ENCODE assay signal across 24 cellular contexts in the genomic region with DNA sequence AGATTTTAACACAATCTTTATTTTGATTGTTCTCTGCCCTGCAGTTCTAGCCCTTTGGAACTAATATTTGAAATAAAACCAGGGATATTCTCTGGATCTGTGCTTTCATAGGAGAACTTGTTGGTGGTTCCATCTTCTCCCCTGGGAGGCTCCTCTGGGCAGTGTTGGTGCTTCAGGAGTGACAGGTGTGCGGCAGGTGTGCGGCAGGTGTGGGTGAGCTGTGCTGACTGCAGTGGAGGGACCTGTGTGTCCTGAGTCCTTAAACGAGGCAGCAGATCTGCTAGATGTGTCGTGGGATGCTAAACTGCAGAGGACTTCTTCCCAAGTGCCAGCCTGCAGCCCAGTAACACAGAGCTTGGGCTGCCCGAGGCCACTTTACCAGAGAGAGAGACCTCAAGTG.
DNase-seq lines count a peak whose midpoint lies in the region; ATAC-seq and TF ChIP-seq lines count a peak whose summit lies in the region.
"Had no signal": no experiment of that assay in that cellular context is flagged by ENCODE, and none has a peak within 500 bp of the region (broad histone marks: within the 10 kb centered on the region; RNA-seq: fewer than 3 reads in every experiment).

No MANE protein-coding gene starts in this region.

- no peaks in the 10 kb centered on the region for H3K9me3 Mint-ChIP-seq in progenitor cell of endocrine pancreas (ENCODE audit: low read depth)
- peaks cover 10% of the 10 kb centered on the region for H3K9me3 Mint-ChIP-seq in Caco-2 (ENCODE audit: unreplicated experiment)
- H3K9me3 Mint-ChIP-seq: activated CD8-positive, alpha-beta T cell treated with anti-CD3 and anti-CD28 coated beads for 36 hours; dendritic cell treated with granulocyte-macrophage colony-stimulating factor and Interleukin-4, amounts not matched to agents 40 ng/mL and 50 ng/mL, for 4 days; neural crest cell had no signal

- no TSS peak for BruUV-seq in Caco-2 (replicated peaks; lab: Mats Ljungman, UMichigan)

- ATAC-seq in GM21737 (IDR thresholded peaks at IDR 0.05; ENCODE audit: unreplicated experiment), result no peak
- ATAC-seq: A549; activated CD8-positive, alpha-beta T cell treated with anti-CD3 and anti-CD28 coated beads for 36 hours; HCT116; stimulated activated naive CD8-positive, alpha-beta T cell treated with anti-CD3 and anti-CD28 coated beads, Interleukin-15, Interleukin-2, amounts not matched to agents 100 U/mL and 50 U/mL, for 24 hours had no signal

- CTCF ChIA-PET in Caco-2 (lab: Charles Lee), result interaction anchor here (0.9 kb wide), 1 partner anchor 22 kb away, joined by 3 read pairs; no protein-coding TSS in a partner anchor

- H2AFZ ChIP-seq in osteoblast (ENCODE audit: low read length), result peak overlapping the region; percentile 41

- H4K20me1 ChIP-seq in osteoblast (ENCODE audit: insufficient read depth, low read length), result no peaks in the 10 kb centered on the region

- no peaks in the 10 kb centered on the region for H3K36me3 ChIP-seq in osteoblast (ENCODE audit: insufficient read depth, low read length)
- no peaks in the 10 kb centered on the region for H3K36me3 ChIP-seq in Caco-2 (ENCODE audit: control insufficient read depth, insufficient read depth, low read length)
- H3K36me3 ChIP-seq: BE2C, prostate gland, vagina had no signal

- no peak overlapping the region for H3K4me2 ChIP-seq in osteoblast (ENCODE audit: insufficient read depth, low read length)

- peaks cover 4% of the 10 kb centered on the region for H3K27me3 Mint-ChIP-seq in progenitor cell of endocrine pancreas
- no peaks in the 10 kb centered on the region for H3K27me3 Mint-ChIP-seq in Caco-2 (ENCODE audit: insufficient read depth, unreplicated experiment)

- TF ChIP-seq CTCF in osteoblast (IDR thresholded peaks at IDR 0.05; ENCODE audit: extremely low read depth, low read depth, low read length), result no peak
- no peak for TF ChIP-seq CTCF in progenitor cell of endocrine pancreas (IDR thresholded peaks at IDR 0.05; ENCODE audit: unreplicated experiment)
- TF ChIP-seq CTCF in Caco-2 (IDR thresholded peaks at IDR 0.05; ENCODE audit: insufficient read depth in 1 of 2, low read depth in 1 of 2, low read length in 1 of 2, severe bottlenecking in 1 of 2, unreplicated experiment in 1 of 2), result no peak

- peak; percentile 21 to 22 for DNase-seq in SHP77 (lab: John Stamatoyannopoulos, UW)
- DNase-seq in SHP77 treated with DMSO at 0.1 percent for 48 hours (lab: John Stamatoyannopoulos, UW), result no peak
- peak; percentile 28 for DNase-seq in NCI-H2029 treated with DMSO at 0.1 percent for 48 hours (lab: John Stamatoyannopoulos, UW)
- DNase-seq in NCI-H526 treated with DMSO at 0.1 percent for 48 hours (lab: John Stamatoyannopoulos, UW), result peak; percentile 2
- DNase-seq in osteoblast (ENCODE audit: insufficient read length, low spot score, missing footprints), result no peak
- DNase-seq in progenitor cell of endocrine pancreas (ENCODE audit: low spot score, unreplicated experiment), result no peak
- DNase-seq in Caco-2, result no peak
- DNase-seq: activated CD4-positive, CD25-positive, alpha-beta regulatory T cell treated with anti-CD3 and anti-CD28 coated beads, Interleukin-2, amount 50 U/mL, for 72 hours; activated CD8-positive, alpha-beta T cell treated with anti-CD3 and anti-CD28 coated beads for 36 hours; activated effector memory CD4-positive, alpha-beta T cell treated with Interleukin-2 at 50 U/mL for 16 hours; BE2C; central memory CD4-positive, alpha-beta T cell; IMR-90; NCI-H1694; NK-92 treated with Interleukin-12 subunit alpha and Interleukin-12 subunit beta, amount 100 ng/mL, for 24 hours; stimulated activated CD4-positive, alpha-beta T cell treated with anti-CD3 and anti-CD28 coated beads, Interleukin-15, amount 100 ng/mL, for 24 hours; stimulated activated naive CD8-positive, alpha-beta T cell treated with anti-CD3 and anti-CD28 coated beads, Interleukin-15, Interleukin-2, amounts not matched to agents 100 U/mL and 50 U/mL, for 24 hours had no signal

- H3K79me2 ChIP-seq in osteoblast (ENCODE audit: insufficient read depth, low read length), result no peaks in the 10 kb centered on the region

- no peak overlapping the region for H3K27ac ChIP-seq in osteoblast (ENCODE audit: low read depth, low read length)
- H3K27ac ChIP-seq: A549, prostate gland, vagina had no signal

- H3K4me3 ChIP-seq in osteoblast (ENCODE audit: insufficient read depth, low read length) (no peak overlapping the region), Caco-2 (ENCODE audit: low read depth, low read length) (no peak overlapping the region)
- H3K4me3 ChIP-seq: A549, prostate gland, vagina had no signal

- no peaks in the 10 kb centered on the region for H3K27me3 ChIP-seq in osteoblast (ENCODE audit: insufficient read depth, low read length)
- no peaks in the 10 kb centered on the region for H3K27me3 ChIP-seq in Caco-2 (replicated peaks; ENCODE audit: control insufficient read depth, insufficient read depth, low read length)
- H3K27me3 ChIP-seq: BE2C, vagina had no signal

- POLR2A ChIA-PET in Caco-2 (lab: Charles Lee), result no interaction called here

- intact Hi-C loops in Caco-2 (cut with micrococcal nuclease; ENCODE audit: unreplicated experiment), result no loop called here

- peaks cover 3% of the 10 kb centered on the region for H3K4me1 Mint-ChIP-seq in progenitor cell of endocrine pancreas (ENCODE audit: low read depth)
- peaks cover 7% of the 10 kb centered on the region for H3K4me1 Mint-ChIP-seq in Caco-2 (ENCODE audit: low read depth, unreplicated experiment)

- H3K36me3 Mint-ChIP-seq in progenitor cell of endocrine pancreas (ENCODE audit: insufficient read depth) (no peaks in the 10 kb centered on the region), Caco-2 (ENCODE audit: insufficient read depth, unreplicated experiment) (no peaks in the 10 kb centered on the region)

- H3K27ac Mint-ChIP-seq in progenitor cell of endocrine pancreas (no peak overlapping the region), Caco-2 (ENCODE audit: unreplicated experiment) (no peak overlapping the region)
- H3K27ac Mint-ChIP-seq: activated CD8-positive, alpha-beta T cell treated with anti-CD3 and anti-CD28 coated beads for 36 hours; dendritic cell treated with granulocyte-macrophage colony-stimulating factor and Interleukin-4, amounts not matched to agents 40 ng/mL and 50 ng/mL, for 4 days had no signal

- H3K4me3 Mint-ChIP-seq in progenitor cell of endocrine pancreas (ENCODE audit: low read depth) (no peak overlapping the region), Caco-2 (ENCODE audit: unreplicated experiment) (no peak overlapping the region)
- H3K4me3 Mint-ChIP-seq: activated CD8-positive, alpha-beta T cell treated with anti-CD3 and anti-CD28 coated beads for 36 hours; dendritic cell treated with granulocyte-macrophage colony-stimulating factor and Interleukin-4, amounts not matched to agents 40 ng/mL and 50 ng/mL, for 4 days; neural crest cell had no signal

- H3K9me3 ChIP-seq in osteoblast (ENCODE audit: low read depth, low read length) (no peaks in the 10 kb centered on the region), Caco-2 (no peaks in the 10 kb centered on the region)
- H3K9me3 ChIP-seq: BE2C, prostate gland, vagina had no signal

- no peaks in the 10 kb centered on the region for H3K4me1 ChIP-seq in osteoblast (ENCODE audit: insufficient read depth, low read length)
- 0 out of 2 replicates have a peak, but pooled peaks cover 3% of the 10 kb centered on the region for H3K4me1 ChIP-seq in Caco-2
- H3K4me1 ChIP-seq: A549, BE2C, prostate gland, vagina had no signal

Comparison
In these comparisons a context has a peak if more than half of its experiments do, and no peak if none do; other contexts are left out.
1. DNase-seq: peak in SHP77 (2 of 2), NCI-H2029 treated with DMSO at 0.1 percent for 48 hours (single experiment) and NCI-H526 treated with DMSO at 0.1 percent for 48 hours (single experiment); none in SHP77 treated with DMSO at 0.1 percent for 48 hours (single experiment), osteoblast (single experiment), progenitor cell of endocrine pancreas (single experiment) and Caco-2 (0 of 2).